In genomic region chr12:107845226-107845979, GRCh38 we compare ENCODE assay signal across 21 cellular contexts.
"Had no signal": no experiment of that assay in that cellular context is flagged by ENCODE, and none has a peak within 500 bp of the region (broad histone marks: within the 10 kb centered on the region; RNA-seq: fewer than 3 reads in every experiment).

No MANE protein-coding gene starts in this region.

- H3K9me3 ChIP-seq: lower lobe of right lung, spleen, tibial artery had no signal

- H3K4me3 Mint-ChIP-seq: activated CD4-positive, alpha-beta T cell treated with anti-CD3 and anti-CD28 coated beads, Interleukin-2, amount 10 ng/mL, durations not matched to agents 24 days and 14 days; activated CD8-positive, alpha-beta T cell treated with anti-CD3 and anti-CD28 coated beads, Interleukin-2, amount 10 ng/mL, durations not matched to agents 7 days and 5 days had no signal

- H3K27ac ChIP-seq: brain microvascular endothelial cell, lower lobe of right lung, spleen, tibial artery had no signal

- H3K36me3 Mint-ChIP-seq: naive thymus-derived CD8-positive, alpha-beta T cell; stimulated activated naive B cell treated with anti-CD40 and anti-IgM and Interleukin-4, amounts not matched to agents 10 μg/mL and 1 μg/mL and 100 μg/mL, for 72 hours had no signal

- H3K9me3 Mint-ChIP-seq: activated CD4-positive, alpha-beta T cell treated with anti-CD3 and anti-CD28 coated beads, Interleukin-2, amount 10 ng/mL, durations not matched to agents 24 days and 14 days; naive thymus-derived CD8-positive, alpha-beta T cell; stimulated activated naive B cell treated with anti-CD40 and anti-IgM and Interleukin-4, amounts not matched to agents 10 μg/mL and 1 μg/mL and 100 μg/mL, for 72 hours had no signal

- H3K36me3 ChIP-seq: brain microvascular endothelial cell, lower lobe of right lung, spleen, tibial artery had no signal

- FAIRE-seq: colon, endometrium, keratinocyte, urothelium cell line had no signal

- DNase-seq: activated CD4-positive, alpha-beta T cell treated with anti-CD3 and anti-CD28 coated beads, Interleukin-2, amount 10 ng/mL, durations not matched to agents 24 days and 14 days; activated CD4-positive, CD25-positive, alpha-beta regulatory T cell; activated CD8-positive, alpha-beta memory T cell treated with anti-CD3 and anti-CD28 coated beads, Interleukin-2, amount 50 U/mL, for 4 hours; activated CD8-positive, alpha-beta T cell treated with anti-CD3 and anti-CD28 coated beads, Interleukin-2, amount 10 ng/mL, durations not matched to agents 7 days and 5 days; activated effector memory CD4-positive, alpha-beta T cell treated with anti-CD3 and anti-CD28 coated beads, Interleukin-2, amount 50 U/mL, for 16 hours; activated naive CD4-positive, alpha-beta T cell treated with anti-CD3 and anti-CD28 coated beads, Interleukin-2, amount 50 U/mL, for 16 hours; activated T-cell treated with anti-CD3 and anti-CD28 coated beads, Interleukin-2, amount 50 U/mL, for 48 hours; brain microvascular endothelial cell; central memory CD4-positive, alpha-beta T cell; erythroblast; foreskin melanocyte; lower lobe of right lung; naive thymus-derived CD8-positive, alpha-beta T cell; nucleus accumbens; spleen; stimulated activated naive B cell treated with anti-CD40 and anti-IgM and Interleukin-4, amounts not matched to agents 10 μg/mL and 1 μg/mL and 100 μg/mL, for 72 hours; tibial artery had no signal

- ATAC-seq: activated CD8-positive, alpha-beta T cell treated with anti-CD3 and anti-CD28 coated beads, Interleukin-2, amount 10 ng/mL, durations not matched to agents 7 days and 5 days; naive thymus-derived CD8-positive, alpha-beta T cell; stimulated activated naive B cell treated with anti-CD40 and anti-IgM and Interleukin-4, amounts not matched to agents 10 μg/mL and 1 μg/mL and 100 μg/mL, for 72 hours had no signal
